ENCODE assay signal across 9 cellular contexts in the genomic region with DNA sequence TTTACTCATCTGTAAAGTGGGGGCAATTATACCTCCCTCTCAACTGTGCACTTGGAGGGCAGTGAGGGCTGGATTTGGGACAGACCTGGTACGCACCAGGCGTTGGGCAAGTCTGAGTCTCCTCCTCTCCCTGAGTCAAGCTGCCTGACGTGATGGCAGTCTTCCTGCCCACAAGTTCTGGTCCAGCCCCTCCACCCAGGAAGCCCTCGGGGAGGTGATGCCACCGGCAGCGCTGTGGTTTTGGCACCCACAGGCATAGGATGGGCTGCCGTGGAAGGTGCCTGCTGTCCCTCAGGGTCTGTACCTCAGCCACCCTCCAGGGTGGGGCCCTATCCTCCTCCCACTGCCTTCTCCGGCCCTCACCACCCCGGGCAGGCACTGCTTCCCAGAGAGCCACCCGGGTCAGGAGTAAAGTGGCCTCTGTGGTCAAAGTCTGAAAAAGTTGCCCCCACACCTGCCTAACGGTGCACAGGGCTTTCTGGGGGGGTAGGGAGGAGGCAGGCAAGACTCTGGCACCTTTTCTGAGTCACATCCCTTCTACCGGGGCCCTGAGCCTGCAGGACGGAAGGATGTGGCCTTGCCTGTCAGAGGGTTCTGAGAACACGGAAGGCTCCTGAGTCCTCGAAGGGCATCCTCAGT. TPM values are rescaled to one million over a fixed set of nuclear protein-coding genes. Genes with fewer than 3 reads are reported as not detected.
DNase-seq lines count a peak whose midpoint lies in the region; ATAC-seq and TF ChIP-seq lines count a peak whose summit lies in the region.
"Had no signal": no experiment of that assay in that cellular context is flagged by ENCODE, and none has a peak within 500 bp of the region (broad histone marks: within the 10 kb centered on the region; RNA-seq: fewer than 3 reads in every experiment).

No MANE protein-coding gene starts in this region.

- peak; percentile 74 to 93 (median 85) for DNase-seq in CD8-positive, alpha-beta T cell
- DNase-seq in T-helper 22 cell (ENCODE audit: low read depth), result peak; percentile 91
- peak; percentile 65 for DNase-seq in activated naive CD4-positive, alpha-beta T cell treated with anti-CD3 and anti-CD28 coated beads, Interleukin-2, amount 50 U/mL, for 16 hours
- DNase-seq in stimulated activated CD4-positive, alpha-beta T cell treated with anti-CD3 and anti-CD28 coated beads, Interleukin-15, amount 100 ng/mL, for 24 hours, result peak; percentile 85
- no peak for DNase-seq in Karpas-422
- DNase-seq in endodermal cell, result no peak
- DNase-seq in NCI-H1694 treated with DMSO at 0.1 percent for 48 hours (lab: John Stamatoyannopoulos, UW), result no peak
- DNase-seq in OCI-M1 (lab: John Stamatoyannopoulos, UW), result no peak
- DNase-seq: SJCRH30 had no signal

- peak overlapping the region; percentile 69 for H3K4me3 Mint-ChIP-seq in CD8-positive, alpha-beta T cell
- H3K4me3 Mint-ChIP-seq in endodermal cell, result no peak overlapping the region

- H4K20me1 ChIP-seq in Karpas-422 (ENCODE audit: insufficient read depth, low read depth, low read length), result no peaks in the 10 kb centered on the region

- no peaks in the 10 kb centered on the region for H3K9me2 ChIP-seq in Karpas-422 (replicated peaks; ENCODE audit: insufficient read depth, low read length)

- peak overlapping the region; percentile 68 for H3K27ac ChIP-seq in CD8-positive, alpha-beta T cell (ENCODE audit: low read depth, low read length)
- H3K27ac ChIP-seq in Karpas-422 (ENCODE audit: low read length) (no peak overlapping the region), endodermal cell (ENCODE audit: low read depth, low read length) (no peak overlapping the region)
- H3K27ac ChIP-seq: SJCRH30 had no signal

- no peak overlapping the region for H3K9ac ChIP-seq in Karpas-422 (ENCODE audit: low read length)
- no peak overlapping the region for H3K9ac ChIP-seq in endodermal cell (ENCODE audit: extremely low read depth, low read length, poor library complexity, severe bottlenecking)

- peaks cover 69% of the 10 kb centered on the region for H3K4me1 ChIP-seq in CD8-positive, alpha-beta T cell (ENCODE audit: insufficient read depth, low read length)
- H3K4me1 ChIP-seq in Karpas-422 (ENCODE audit: low read length), result no peaks in the 10 kb centered on the region
- H3K4me1 ChIP-seq in endodermal cell (ENCODE audit: control insufficient read depth, insufficient read depth, low read length), result peaks cover 10% of the 10 kb centered on the region
- H3K4me1 ChIP-seq: SJCRH30 had no signal

- POLR2A ChIA-PET in CD8-positive, alpha-beta T cell (lab: Charles Lee), result interaction anchor here (0.6 to 2.3 kb wide), 6 partner anchors 8 to 229 kb away, joined by 3 to 9 read pairs (median 3); a partner anchor contains a TSS

- H3K4me2 ChIP-seq in Karpas-422 (ENCODE audit: low read depth, low read length, poor library complexity, severe bottlenecking), result no peak overlapping the region

- intact Hi-C loops in CD8-positive, alpha-beta T cell (cut with DNase I, micrococcal nuclease), result loop anchor here (1.0 kb wide), 2 partner anchors 10 to 27 kb away; no protein-coding TSS in a partner anchor

- peak; percentile 72 for ATAC-seq in CD8-positive, alpha-beta T cell

- peak overlapping the region; percentile 92 for H3K27ac Mint-ChIP-seq in CD8-positive, alpha-beta T cell
- H3K27ac Mint-ChIP-seq in endodermal cell, result no peak overlapping the region

- no peaks in the 10 kb centered on the region for H3K27me3 ChIP-seq in CD8-positive, alpha-beta T cell (ENCODE audit: insufficient read depth, low read length)
- H3K27me3 ChIP-seq in Karpas-422 (ENCODE audit: low read length) (no peaks in the 10 kb centered on the region), endodermal cell (ENCODE audit: control insufficient read depth, insufficient read depth, low read length, poor library complexity, severe bottlenecking) (no peaks in the 10 kb centered on the region)

- no peak overlapping the region for H2AFZ ChIP-seq in Karpas-422 (ENCODE audit: low read length)

- peaks cover 77% of the 10 kb centered on the region for H3K4me1 Mint-ChIP-seq in CD8-positive, alpha-beta T cell (ENCODE audit: low read depth)
- H3K4me1 Mint-ChIP-seq in endodermal cell, result peaks cover 15% of the 10 kb centered on the region

- no peaks in the 10 kb centered on the region for H3K36me3 ChIP-seq in CD8-positive, alpha-beta T cell (ENCODE audit: insufficient read depth, low read length)
- no peaks in the 10 kb centered on the region for H3K36me3 ChIP-seq in Karpas-422 (ENCODE audit: insufficient read depth, low read length)
- H3K36me3 ChIP-seq in endodermal cell (ENCODE audit: control insufficient read depth, insufficient read depth, low read length), result no peaks in the 10 kb centered on the region
- H3K36me3 ChIP-seq: SJCRH30 had no signal

- TF ChIP-seq CTCF in CD8-positive, alpha-beta T cell (IDR thresholded peaks at IDR 0.05), result no peak
- no peak for TF ChIP-seq CTCF in endodermal cell (conservative IDR thresholded peaks at IDR 0.05)

- H3K9me3 ChIP-seq in CD8-positive, alpha-beta T cell (ENCODE audit: low read length), result no peaks in the 10 kb centered on the region
- no peaks in the 10 kb centered on the region for H3K9me3 ChIP-seq in Karpas-422 (ENCODE audit: low read length)
- H3K9me3 ChIP-seq in endodermal cell (ENCODE audit: control insufficient read depth, low read length), result no peaks in the 10 kb centered on the region
- H3K9me3 ChIP-seq: SJCRH30 had no signal

- peaks cover 18% of the 10 kb centered on the region for H3K36me3 Mint-ChIP-seq in CD8-positive, alpha-beta T cell
- H3K36me3 Mint-ChIP-seq in endodermal cell (ENCODE audit: low read depth), result peaks cover 2% of the 10 kb centered on the region

- no peaks in the 10 kb centered on the region for H3K9me3 Mint-ChIP-seq in CD8-positive, alpha-beta T cell
- H3K9me3 Mint-ChIP-seq in endodermal cell, result no peaks in the 10 kb centered on the region

- H3K79me2 ChIP-seq in Karpas-422 (ENCODE audit: low read length), result no peaks in the 10 kb centered on the region

- CTCF ChIA-PET in CD8-positive, alpha-beta T cell (lab: Charles Lee), result interaction anchor here (0.9 to 1.3 kb wide), 2 partner anchors 18 to 85 kb away, joined by 3 to 4 read pairs; no protein-coding TSS in a partner anchor

- no peaks in the 10 kb centered on the region for H3K27me3 Mint-ChIP-seq in CD8-positive, alpha-beta T cell (ENCODE audit: low read depth)
- H3K27me3 Mint-ChIP-seq in endodermal cell (ENCODE audit: insufficient read depth), result peaks cover 5% of the 10 kb centered on the region

- WGBS in endodermal cell (ENCODE audit: insufficient coverage in 1 of 2, insufficient read length in 1 of 2), 2 experiments, result 91 to 97% methylated on average over 9 to 15 of the region's 15 CpGs

- peak overlapping the region; percentile 26 for H3K4me3 ChIP-seq in CD8-positive, alpha-beta T cell (ENCODE audit: low read depth, low read length)
- H3K4me3 ChIP-seq in Karpas-422 (ENCODE audit: low read length) (no peak overlapping the region), endodermal cell (ENCODE audit: low read length) (no peak overlapping the region)
- H3K4me3 ChIP-seq: SJCRH30 had no signal

RNA-seq across cellular contexts. Expression of a gene that starts 6.5 kb away (rescaled TPM):
- 1 to 10 TPM; 1.6 TPM for total RNA-seq in CD8-positive, alpha-beta T cell
- total RNA-seq in Karpas-422 (2014; rRNA removed; shearing (Covaris generic); ENCODE audit: low replicate concordance), result not detected in 2 replicates
- total RNA-seq in endodermal cell, result not detected
- 0.32 TPM for polyA plus RNA-seq in endodermal cell (2013, experiment 1 of 2)
- 0.62 TPM for polyA plus RNA-seq in endodermal cell (2013, experiment 2 of 2)
- total RNA-seq: SJCRH30 had no signal

RNA-seq across cellular contexts. Expression of a gene that starts 13.5 kb away (rescaled TPM):
- 10 to 100 TPM; 44.9 to 45.9 TPM for total RNA-seq in CD8-positive, alpha-beta T cell
- 6.0 and 6.5 TPM in 2 replicates for total RNA-seq in Karpas-422 (2014; rRNA removed; shearing (Covaris generic); ENCODE audit: low replicate concordance)
- total RNA-seq in endodermal cell, result 10 to 100 TPM in 1 of 2 donors, 1 to 10 TPM in 1; 8.7 to 19.7 TPM
- 5.9 TPM for polyA plus RNA-seq in endodermal cell (2013, experiment 1 of 2)
- polyA plus RNA-seq in endodermal cell (2013, experiment 2 of 2), result 9.5 TPM
- total RNA-seq: SJCRH30 had no signal

RNA-seq across cellular contexts. Expression of a gene that starts 49.9 kb away (rescaled TPM):
- total RNA-seq in CD8-positive, alpha-beta T cell, result 1 to 10 TPM; 6.7 to 8.3 TPM
- total RNA-seq in Karpas-422 (2014; rRNA removed; shearing (Covaris generic); ENCODE audit: low replicate concordance), result 0.93 and 2.6 TPM in 2 replicates
- 10 to 100 TPM; 16.2 to 24.2 TPM for total RNA-seq in endodermal cell
- 4.5 TPM for polyA plus RNA-seq in endodermal cell (2013, experiment 1 of 2)
- 4.5 TPM for polyA plus RNA-seq in endodermal cell (2013, experiment 2 of 2)
- total RNA-seq: SJCRH30 had no signal

Comparison
In these comparisons a context has a peak if more than half of its experiments do, and no peak if none do; other contexts are left out.
1. DNase-seq: peak in CD8-positive, alpha-beta T cell (7 of 7), T-helper 22 cell (single experiment), activated naive CD4-positive, alpha-beta T cell treated with anti-CD3 and anti-CD28 coated beads, Interleukin-2, amount 50 U/mL, for 16 hours (single experiment) and stimulated activated CD4-positive, alpha-beta T cell treated with anti-CD3 and anti-CD28 coated beads, Interleukin-15, amount 100 ng/mL, for 24 hours (single experiment); none in Karpas-422 (single experiment), endodermal cell (single experiment), NCI-H1694 treated with DMSO at 0.1 percent for 48 hours (single experiment) and OCI-M1 (single experiment).